ENCODE assay signal across 1 cellular context in the genomic region with DNA sequence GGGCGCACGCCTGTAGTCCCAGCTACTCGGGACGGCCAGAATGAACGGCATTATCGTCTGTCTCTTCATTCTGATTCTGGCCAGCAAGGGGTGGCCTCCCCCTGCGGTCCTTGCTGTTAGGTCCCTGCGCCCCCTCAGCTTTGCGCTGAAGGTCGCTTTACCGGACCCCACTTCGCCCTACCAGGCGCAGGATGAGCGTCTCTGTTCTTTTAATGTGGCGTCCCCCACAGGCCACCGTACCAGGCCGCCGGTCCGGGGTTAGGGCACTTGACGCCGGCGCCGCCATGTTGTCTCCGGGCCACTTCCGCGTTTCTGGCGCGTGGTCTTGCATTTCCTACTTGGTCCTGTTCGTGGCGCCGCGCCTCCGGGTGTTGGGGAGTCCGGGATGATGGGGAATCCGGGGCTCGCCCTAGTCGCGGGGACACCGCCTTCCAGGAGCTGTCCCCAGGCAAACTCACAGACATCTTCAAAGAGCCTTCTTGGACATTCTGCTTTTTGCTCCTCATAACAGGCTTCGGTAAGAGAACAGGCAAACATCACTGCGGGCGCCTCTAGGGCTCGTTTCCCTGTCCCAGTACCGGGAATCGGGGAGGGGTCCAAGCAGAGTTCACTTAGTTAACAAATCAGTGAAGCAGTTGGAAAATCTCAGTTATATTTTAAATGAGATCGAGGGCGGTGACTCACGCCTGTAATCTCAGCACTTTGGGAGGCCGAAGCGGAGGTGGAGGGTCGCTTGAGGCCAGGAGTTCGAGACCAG.
TF ChIP-seq lines count a peak whose summit lies in the region.

No MANE protein-coding gene starts in this region.

TF ChIP-seq in HepG2, 621 proteins besides CTCF, POLR2A, EP300 and RAD21 (continued from another document and continues in another):
- TF ChIP-seq, protein P1, sequence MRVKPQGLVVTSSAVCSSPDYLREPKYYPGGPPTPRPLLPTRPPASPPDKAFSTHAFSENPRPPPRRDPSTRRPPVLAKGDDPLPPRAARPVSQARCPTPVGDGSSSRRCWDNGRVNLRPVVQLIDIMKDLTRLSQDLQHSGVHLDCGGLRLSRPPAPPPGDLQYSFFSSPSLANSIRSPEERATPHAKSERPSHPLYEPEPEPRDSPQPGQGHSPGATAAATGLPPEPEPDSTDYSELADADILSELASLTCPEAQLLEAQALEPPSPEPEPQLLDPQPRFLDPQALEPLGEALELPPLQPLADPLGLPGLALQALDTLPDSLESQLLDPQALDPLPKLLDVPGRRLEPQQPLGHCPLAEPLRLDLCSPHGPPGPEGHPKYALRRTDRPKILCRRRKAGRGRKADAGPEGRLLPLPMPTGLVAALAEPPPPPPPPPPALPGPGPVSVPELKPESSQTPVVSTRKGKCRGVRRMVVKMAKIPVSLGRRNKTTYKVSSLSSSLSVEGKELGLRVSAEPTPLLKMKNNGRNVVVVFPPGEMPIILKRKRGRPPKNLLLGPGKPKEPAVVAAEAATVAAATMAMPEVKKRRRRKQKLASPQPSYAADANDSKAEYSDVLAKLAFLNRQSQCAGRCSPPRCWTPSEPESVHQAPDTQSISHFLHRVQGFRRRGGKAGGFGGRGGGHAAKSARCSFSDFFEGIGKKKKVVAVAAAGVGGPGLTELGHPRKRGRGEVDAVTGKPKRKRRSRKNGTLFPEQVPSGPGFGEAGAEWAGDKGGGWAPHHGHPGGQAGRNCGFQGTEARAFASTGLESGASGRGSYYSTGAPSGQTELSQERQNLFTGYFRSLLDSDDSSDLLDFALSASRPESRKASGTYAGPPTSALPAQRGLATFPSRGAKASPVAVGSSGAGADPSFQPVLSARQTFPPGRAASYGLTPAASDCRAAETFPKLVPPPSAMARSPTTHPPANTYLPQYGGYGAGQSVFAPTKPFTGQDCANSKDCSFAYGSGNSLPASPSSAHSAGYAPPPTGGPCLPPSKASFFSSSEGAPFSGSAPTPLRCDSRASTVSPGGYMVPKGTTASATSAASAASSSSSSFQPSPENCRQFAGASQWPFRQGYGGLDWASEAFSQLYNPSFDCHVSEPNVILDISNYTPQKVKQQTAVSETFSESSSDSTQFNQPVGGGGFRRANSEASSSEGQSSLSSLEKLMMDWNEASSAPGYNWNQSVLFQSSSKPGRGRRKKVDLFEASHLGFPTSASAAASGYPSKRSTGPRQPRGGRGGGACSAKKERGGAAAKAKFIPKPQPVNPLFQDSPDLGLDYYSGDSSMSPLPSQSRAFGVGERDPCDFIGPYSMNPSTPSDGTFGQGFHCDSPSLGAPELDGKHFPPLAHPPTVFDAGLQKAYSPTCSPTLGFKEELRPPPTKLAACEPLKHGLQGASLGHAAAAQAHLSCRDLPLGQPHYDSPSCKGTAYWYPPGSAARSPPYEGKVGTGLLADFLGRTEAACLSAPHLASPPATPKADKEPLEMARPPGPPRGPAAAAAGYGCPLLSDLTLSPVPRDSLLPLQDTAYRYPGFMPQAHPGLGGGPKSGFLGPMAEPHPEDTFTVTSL (CRISPR knock-in tag; IDR thresholded peaks at IDR 0.05; ENCODE audit: borderline replicate concordance) = 0 out of 2 replicates have a peak, but pooled peaks have one; percentile 35
- TF ChIP-seq ZNF546 (CRISPR knock-in tag; conservative IDR thresholded peaks at IDR 0.05) (no peak), FOXA1 (IDR thresholded peaks at IDR 0.05) (no peak), FOXA1 (CRISPR knock-in tag; IDR thresholded peaks at IDR 0.05) (no peak), ZFP82 (CRISPR knock-in tag; IDR thresholded peaks at IDR 0.05; ENCODE audit: borderline replicate concordance) (no peak), SRSF9 (IDR thresholded peaks at IDR 0.05; ENCODE audit: borderline replicate concordance, insufficient read depth, low read depth, low read length, poor library complexity, severe bottlenecking) (no peak), ZNF264 (CRISPR knock-in tag; IDR thresholded peaks at IDR 0.05) (peak; percentile 72; the same call in 1 of the 2 replicates), MBD4 (IDR thresholded peaks at IDR 0.05; ENCODE audit: borderline replicate concordance, low read length) (no peak), SAFB2 (CRISPR knock-in tag; IDR thresholded peaks at IDR 0.05; ENCODE audit: borderline replicate concordance, low read depth) (peak; percentile 86; the same call in 1 of the 2 replicates), ZNF251 (CRISPR knock-in tag; IDR thresholded peaks at IDR 0.05) (no peak), DMAP1 (CRISPR knock-in tag; IDR thresholded peaks at IDR 0.05) (peak; percentile 96), ZNF775 (CRISPR knock-in tag; IDR thresholded peaks at IDR 0.05; ENCODE audit: borderline replicate concordance) (no peak), CENPX (CRISPR knock-in tag; IDR thresholded peaks at IDR 0.05) (no peak), HNF4G (IDR thresholded peaks at IDR 0.05; ENCODE audit: borderline replicate concordance, low read depth, low read length) (no peak), HNF4G (CRISPR knock-in tag; IDR thresholded peaks at IDR 0.05; ENCODE audit: borderline replicate concordance, low read depth) (no peak), NFYB (CRISPR knock-in tag; IDR thresholded peaks at IDR 0.05) (peak; percentile 54; the same call in 1 of the 2 replicates), ZNF607 (CRISPR knock-in tag; IDR thresholded peaks at IDR 0.05; ENCODE audit: borderline replicate concordance) (peak; percentile 67; the same call in 1 of the 2 replicates), HOXA9 (CRISPR knock-in tag; IDR thresholded peaks at IDR 0.05; ENCODE audit: borderline replicate concordance) (no peak), ZNF674 (CRISPR knock-in tag; IDR thresholded peaks at IDR 0.05; ENCODE audit: low read depth) (no peak), ZFY (CRISPR knock-in tag; IDR thresholded peaks at IDR 0.05) (peak; percentile 83), ZNF501 (CRISPR knock-in tag; IDR thresholded peaks at IDR 0.05) (peak; percentile 87), ZNF101 (CRISPR knock-in tag; IDR thresholded peaks at IDR 0.05; ENCODE audit: borderline replicate concordance, low read depth) (no peak), NR2C2 (CRISPR knock-in tag; IDR thresholded peaks at IDR 0.05; ENCODE audit: borderline replicate concordance) (peak; percentile 94), KAT2B (IDR thresholded peaks at IDR 0.05; ENCODE audit: borderline replicate concordance, low read depth, low read length) (no peak), CEBPG (CRISPR knock-in tag; IDR thresholded peaks at IDR 0.05) (no peak), ZBTB42 (CRISPR knock-in tag; IDR thresholded peaks at IDR 0.05) (no peak; the same call in 1 of the 2 replicates), TBX2 (CRISPR knock-in tag; IDR thresholded peaks at IDR 0.05; ENCODE audit: borderline replicate concordance) (peak; percentile 91)
- TF ChIP-seq, protein P2, sequence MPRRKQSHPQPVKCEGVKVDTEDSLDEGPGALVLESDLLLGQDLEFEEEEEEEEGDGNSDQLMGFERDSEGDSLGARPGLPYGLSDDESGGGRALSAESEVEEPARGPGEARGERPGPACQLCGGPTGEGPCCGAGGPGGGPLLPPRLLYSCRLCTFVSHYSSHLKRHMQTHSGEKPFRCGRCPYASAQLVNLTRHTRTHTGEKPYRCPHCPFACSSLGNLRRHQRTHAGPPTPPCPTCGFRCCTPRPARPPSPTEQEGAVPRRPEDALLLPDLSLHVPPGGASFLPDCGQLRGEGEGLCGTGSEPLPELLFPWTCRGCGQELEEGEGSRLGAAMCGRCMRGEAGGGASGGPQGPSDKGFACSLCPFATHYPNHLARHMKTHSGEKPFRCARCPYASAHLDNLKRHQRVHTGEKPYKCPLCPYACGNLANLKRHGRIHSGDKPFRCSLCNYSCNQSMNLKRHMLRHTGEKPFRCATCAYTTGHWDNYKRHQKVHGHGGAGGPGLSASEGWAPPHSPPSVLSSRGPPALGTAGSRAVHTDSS (CRISPR knock-in tag; conservative IDR thresholded peaks at IDR 0.05) = no peak
- TF ChIP-seq, protein P3, sequence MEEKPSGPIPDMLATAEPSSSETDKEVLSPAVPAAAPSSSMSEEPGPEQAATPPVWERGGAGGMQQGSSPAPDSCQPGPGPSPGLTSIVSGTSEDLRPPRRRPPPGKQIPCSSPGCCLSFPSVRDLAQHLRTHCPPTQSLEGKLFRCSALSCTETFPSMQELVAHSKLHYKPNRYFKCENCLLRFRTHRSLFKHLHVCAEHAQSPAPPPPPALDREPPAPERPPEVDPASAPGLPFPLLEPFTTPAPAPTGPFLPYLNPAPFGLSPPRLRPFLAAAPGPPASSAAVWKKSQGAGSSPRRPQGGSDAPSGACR (CRISPR knock-in tag; IDR thresholded peaks at IDR 0.05) = peak; percentile 74; the same call in 1 of the 2 replicates
- TF ChIP-seq, protein P4, sequence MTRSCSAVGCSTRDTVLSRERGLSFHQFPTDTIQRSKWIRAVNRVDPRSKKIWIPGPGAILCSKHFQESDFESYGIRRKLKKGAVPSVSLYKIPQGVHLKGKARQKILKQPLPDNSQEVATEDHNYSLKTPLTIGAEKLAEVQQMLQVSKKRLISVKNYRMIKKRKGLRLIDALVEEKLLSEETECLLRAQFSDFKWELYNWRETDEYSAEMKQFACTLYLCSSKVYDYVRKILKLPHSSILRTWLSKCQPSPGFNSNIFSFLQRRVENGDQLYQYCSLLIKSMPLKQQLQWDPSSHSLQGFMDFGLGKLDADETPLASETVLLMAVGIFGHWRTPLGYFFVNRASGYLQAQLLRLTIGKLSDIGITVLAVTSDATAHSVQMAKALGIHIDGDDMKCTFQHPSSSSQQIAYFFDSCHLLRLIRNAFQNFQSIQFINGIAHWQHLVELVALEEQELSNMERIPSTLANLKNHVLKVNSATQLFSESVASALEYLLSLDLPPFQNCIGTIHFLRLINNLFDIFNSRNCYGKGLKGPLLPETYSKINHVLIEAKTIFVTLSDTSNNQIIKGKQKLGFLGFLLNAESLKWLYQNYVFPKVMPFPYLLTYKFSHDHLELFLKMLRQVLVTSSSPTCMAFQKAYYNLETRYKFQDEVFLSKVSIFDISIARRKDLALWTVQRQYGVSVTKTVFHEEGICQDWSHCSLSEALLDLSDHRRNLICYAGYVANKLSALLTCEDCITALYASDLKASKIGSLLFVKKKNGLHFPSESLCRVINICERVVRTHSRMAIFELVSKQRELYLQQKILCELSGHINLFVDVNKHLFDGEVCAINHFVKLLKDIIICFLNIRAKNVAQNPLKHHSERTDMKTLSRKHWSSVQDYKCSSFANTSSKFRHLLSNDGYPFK (CRISPR knock-in tag; IDR thresholded peaks at IDR 0.05; ENCODE audit: borderline replicate concordance) = peak; percentile 76; the same call in 1 of the 2 replicates
- TF ChIP-seq, protein P5, sequence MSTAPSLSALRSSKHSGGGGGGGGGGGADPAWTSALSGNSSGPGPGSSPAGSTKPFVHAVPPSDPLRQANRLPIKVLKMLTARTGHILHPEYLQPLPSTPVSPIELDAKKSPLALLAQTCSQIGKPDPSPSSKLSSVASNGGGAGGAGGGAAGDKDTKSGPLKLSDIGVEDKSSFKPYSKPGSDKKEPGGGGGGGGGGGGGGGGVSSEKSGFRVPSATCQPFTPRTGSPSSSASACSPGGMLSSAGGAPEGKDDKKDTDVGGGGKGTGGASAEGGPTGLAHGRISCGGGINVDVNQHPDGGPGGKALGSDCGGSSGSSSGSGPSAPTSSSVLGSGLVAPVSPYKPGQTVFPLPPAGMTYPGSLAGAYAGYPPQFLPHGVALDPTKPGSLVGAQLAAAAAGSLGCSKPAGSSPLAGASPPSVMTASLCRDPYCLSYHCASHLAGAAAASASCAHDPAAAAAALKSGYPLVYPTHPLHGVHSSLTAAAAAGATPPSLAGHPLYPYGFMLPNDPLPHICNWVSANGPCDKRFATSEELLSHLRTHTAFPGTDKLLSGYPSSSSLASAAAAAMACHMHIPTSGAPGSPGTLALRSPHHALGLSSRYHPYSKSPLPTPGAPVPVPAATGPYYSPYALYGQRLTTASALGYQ (CRISPR knock-in tag; IDR thresholded peaks at IDR 0.05) = peak; percentile 57; the same call in 1 of the 2 replicates
- TF ChIP-seq, protein P6, sequence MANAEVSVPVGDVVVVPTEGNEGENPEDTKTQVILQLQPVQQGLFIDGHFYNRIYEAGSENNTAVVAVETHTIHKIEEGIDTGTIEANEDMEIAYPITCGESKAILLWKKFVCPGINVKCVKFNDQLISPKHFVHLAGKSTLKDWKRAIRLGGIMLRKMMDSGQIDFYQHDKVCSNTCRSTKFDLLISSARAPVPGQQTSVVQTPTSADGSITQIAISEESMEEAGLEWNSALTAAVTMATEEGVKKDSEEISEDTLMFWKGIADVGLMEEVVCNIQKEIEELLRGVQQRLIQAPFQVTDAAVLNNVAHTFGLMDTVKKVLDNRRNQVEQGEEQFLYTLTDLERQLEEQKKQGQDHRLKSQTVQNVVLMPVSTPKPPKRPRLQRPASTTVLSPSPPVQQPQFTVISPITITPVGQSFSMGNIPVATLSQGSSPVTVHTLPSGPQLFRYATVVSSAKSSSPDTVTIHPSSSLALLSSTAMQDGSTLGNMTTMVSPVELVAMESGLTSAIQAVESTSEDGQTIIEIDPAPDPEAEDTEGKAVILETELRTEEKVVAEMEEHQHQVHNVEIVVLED (CRISPR knock-in tag; IDR thresholded peaks at IDR 0.05; ENCODE audit: borderline replicate concordance) = peak; percentile 82
- TF ChIP-seq, protein P7, sequence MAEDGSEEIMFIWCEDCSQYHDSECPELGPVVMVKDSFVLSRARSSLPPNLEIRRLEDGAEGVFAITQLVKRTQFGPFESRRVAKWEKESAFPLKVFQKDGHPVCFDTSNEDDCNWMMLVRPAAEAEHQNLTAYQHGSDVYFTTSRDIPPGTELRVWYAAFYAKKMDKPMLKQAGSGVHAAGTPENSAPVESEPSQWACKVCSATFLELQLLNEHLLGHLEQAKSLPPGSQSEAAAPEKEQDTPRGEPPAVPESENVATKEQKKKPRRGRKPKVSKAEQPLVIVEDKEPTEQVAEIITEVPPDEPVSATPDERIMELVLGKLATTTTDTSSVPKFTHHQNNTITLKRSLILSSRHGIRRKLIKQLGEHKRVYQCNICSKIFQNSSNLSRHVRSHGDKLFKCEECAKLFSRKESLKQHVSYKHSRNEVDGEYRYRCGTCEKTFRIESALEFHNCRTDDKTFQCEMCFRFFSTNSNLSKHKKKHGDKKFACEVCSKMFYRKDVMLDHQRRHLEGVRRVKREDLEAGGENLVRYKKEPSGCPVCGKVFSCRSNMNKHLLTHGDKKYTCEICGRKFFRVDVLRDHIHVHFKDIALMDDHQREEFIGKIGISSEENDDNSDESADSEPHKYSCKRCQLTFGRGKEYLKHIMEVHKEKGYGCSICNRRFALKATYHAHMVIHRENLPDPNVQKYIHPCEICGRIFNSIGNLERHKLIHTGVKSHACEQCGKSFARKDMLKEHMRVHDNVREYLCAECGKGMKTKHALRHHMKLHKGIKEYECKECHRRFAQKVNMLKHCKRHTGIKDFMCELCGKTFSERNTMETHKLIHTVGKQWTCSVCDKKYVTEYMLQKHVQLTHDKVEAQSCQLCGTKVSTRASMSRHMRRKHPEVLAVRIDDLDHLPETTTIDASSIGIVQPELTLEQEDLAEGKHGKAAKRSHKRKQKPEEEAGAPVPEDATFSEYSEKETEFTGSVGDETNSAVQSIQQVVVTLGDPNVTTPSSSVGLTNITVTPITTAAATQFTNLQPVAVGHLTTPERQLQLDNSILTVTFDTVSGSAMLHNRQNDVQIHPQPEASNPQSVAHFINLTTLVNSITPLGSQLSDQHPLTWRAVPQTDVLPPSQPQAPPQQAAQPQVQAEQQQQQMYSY (CRISPR knock-in tag; IDR thresholded peaks at IDR 0.05) = no peak
- TF ChIP-seq, protein P8, sequence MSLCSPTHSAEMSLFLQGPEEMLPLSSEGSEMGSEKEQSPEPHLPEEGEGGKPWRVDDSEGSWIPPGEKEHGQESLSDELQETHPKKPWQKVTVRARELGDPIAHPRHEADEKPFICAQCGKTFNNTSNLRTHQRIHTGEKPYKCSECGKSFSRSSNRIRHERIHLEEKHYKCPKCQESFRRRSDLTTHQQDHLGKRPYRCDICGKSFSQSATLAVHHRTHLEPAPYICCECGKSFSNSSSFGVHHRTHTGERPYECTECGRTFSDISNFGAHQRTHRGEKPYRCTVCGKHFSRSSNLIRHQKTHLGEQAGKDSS (CRISPR knock-in tag; IDR thresholded peaks at IDR 0.05; ENCODE audit: borderline replicate concordance, low read depth) = peak; percentile 54; the same call in 1 of the 2 replicates
